Comparison of ENCODE assay signal across 21 cellular contexts in genomic region chr1:109886827-109887226, GRCh38. TPM values are rescaled to one million over a fixed set of nuclear protein-coding genes. Genes with fewer than 3 reads are reported as not detected.
DNase-seq lines count a peak whose midpoint lies in the region; ATAC-seq and TF ChIP-seq lines count a peak whose summit lies in the region.
"Had no signal": no experiment of that assay in that cellular context is flagged by ENCODE, and none has a peak within 500 bp of the region (broad histone marks: within the 10 kb centered on the region; RNA-seq: fewer than 3 reads in every experiment).

No MANE protein-coding gene starts in this region.

- no peaks in the 10 kb centered on the region for H3K9me3 Mint-ChIP-seq in activated naive CD8-positive, alpha-beta T cell treated with anti-CD3 and anti-CD28 coated beads, Interleukin-2, amount 50 U/mL, for 24 hours
- no peaks in the 10 kb centered on the region for H3K9me3 Mint-ChIP-seq in activated naive CD8-positive, alpha-beta T cell treated with anti-CD3 and anti-CD28 coated beads for 36 hours
- no peaks in the 10 kb centered on the region for H3K9me3 Mint-ChIP-seq in effector memory CD8-positive, alpha-beta T cell
- peaks cover 0 to 1% of the 10 kb centered on the region in 2 donors for H3K9me3 Mint-ChIP-seq in stimulated activated naive B cell treated with anti-CD40 and anti-IgM and Interleukin-4, amounts not matched to agents 10 μg/mL and 1 μg/mL and 100 μg/mL, for 72 hours
- no peaks in the 10 kb centered on the region for H3K9me3 Mint-ChIP-seq in CD8-positive, alpha-beta memory T cell
- H3K9me3 Mint-ChIP-seq: activated naive CD4-positive, alpha-beta T cell treated with anti-CD3 and anti-CD28 coated beads for 36 hours; CD4-positive, alpha-beta memory T cell; stimulated activated naive CD8-positive, alpha-beta T cell treated with anti-CD3 and anti-CD28 coated beads, Interleukin-15, Interleukin-2, amounts not matched to agents 100 ng/mL and 50 ng/mL, for 24 hours; T-helper 2 cell treated with Interferon-gamma antibody and Interleukin-4, amounts not matched to agents 5 μg/mL and 100 μg/mL, for 36 hours had no signal

- no peak for DNase-seq in activated naive CD8-positive, alpha-beta T cell treated with anti-CD3 and anti-CD28 coated beads, Interleukin-2, amount 50 U/mL, for 24 hours
- no peak for DNase-seq in activated naive CD8-positive, alpha-beta T cell treated with anti-CD3 and anti-CD28 coated beads for 36 hours
- peak; percentile 74 for DNase-seq in NOMO-1 treated with dmso at 0.1 percent for 144 hours (lab: John Stamatoyannopoulos, UW; ENCODE audit: unreplicated experiment)
- no peak for DNase-seq in effector memory CD8-positive, alpha-beta T cell
- DNase-seq in stimulated activated naive B cell treated with anti-CD40 and anti-IgM and Interleukin-4, amounts not matched to agents 10 μg/mL and 1 μg/mL and 100 μg/mL, for 72 hours: peak; percentile 73
- no peak for DNase-seq in CD8-positive, alpha-beta memory T cell
- no peak for DNase-seq in breast epithelium (ENCODE audit: low spot score in 2 of 2)
- DNase-seq: activated CD4-positive, alpha-beta T cell treated with anti-CD3 and anti-CD28 coated beads for 36 hours; activated naive CD4-positive, alpha-beta T cell treated with anti-CD3 and anti-CD28 coated beads for 36 hours; CD4-positive, alpha-beta memory T cell; gastrocnemius medialis; GM23248; NCI-H1092; NCI-H82; Right ventricle myocardium superior had no signal

- TF ChIP-seq CTCF in breast epithelium (IDR thresholded peaks at IDR 0.05): no peak

- no peaks in the 10 kb centered on the region for H3K27me3 ChIP-seq in CD8-positive, alpha-beta memory T cell (ENCODE audit: insufficient read depth, low read length, poor library complexity, severe bottlenecking)
- H3K27me3 ChIP-seq in breast epithelium: no peaks in the 10 kb centered on the region
- H3K27me3 ChIP-seq: gastrocnemius medialis had no signal

- POLR2A ChIA-PET in CD8-positive, alpha-beta memory T cell (lab: Charles Lee): no interaction called here

- no peak overlapping the region for H3K4me3 ChIP-seq in CD8-positive, alpha-beta memory T cell (ENCODE audit: low read length)
- H3K4me3 ChIP-seq in breast epithelium: no peak overlapping the region
- H3K4me3 ChIP-seq: gastrocnemius medialis, GM23248, prostate gland had no signal

- no peaks in the 10 kb centered on the region for H3K36me3 ChIP-seq in CD8-positive, alpha-beta memory T cell (ENCODE audit: insufficient read depth, low read length)
- no peaks in the 10 kb centered on the region for H3K36me3 ChIP-seq in breast epithelium
- H3K36me3 ChIP-seq: gastrocnemius medialis, prostate gland had no signal

- peak overlapping the region; percentile 45 for H3K27ac Mint-ChIP-seq in activated naive CD8-positive, alpha-beta T cell treated with anti-CD3 and anti-CD28 coated beads, Interleukin-2, amount 50 U/mL, for 24 hours
- H3K27ac Mint-ChIP-seq in activated naive CD8-positive, alpha-beta T cell treated with anti-CD3 and anti-CD28 coated beads for 36 hours: no peak overlapping the region
- H3K27ac Mint-ChIP-seq in effector memory CD8-positive, alpha-beta T cell: peak overlapping the region in 1 of 2 donors; percentile 42
- H3K27ac Mint-ChIP-seq in stimulated activated naive B cell treated with anti-CD40 and anti-IgM and Interleukin-4, amounts not matched to agents 10 μg/mL and 1 μg/mL and 100 μg/mL, for 72 hours: peak overlapping the region; percentile 95
- H3K27ac Mint-ChIP-seq in CD8-positive, alpha-beta memory T cell: peak overlapping the region in 1 of 8 donors; percentile 49
- H3K27ac Mint-ChIP-seq: activated CD4-positive, alpha-beta T cell treated with anti-CD3 and anti-CD28 coated beads for 36 hours; activated naive CD4-positive, alpha-beta T cell treated with anti-CD3 and anti-CD28 coated beads for 36 hours; stimulated activated naive CD8-positive, alpha-beta T cell treated with anti-CD3 and anti-CD28 coated beads, Interleukin-15, Interleukin-2, amounts not matched to agents 100 ng/mL and 50 ng/mL, for 24 hours; T-helper 2 cell treated with Interferon-gamma antibody and Interleukin-4, amounts not matched to agents 5 μg/mL and 100 μg/mL, for 36 hours; type B pancreatic cell had no signal

- H3K9me3 ChIP-seq in CD8-positive, alpha-beta memory T cell (ENCODE audit: low read length): no peaks in the 10 kb centered on the region
- no peaks in the 10 kb centered on the region for H3K9me3 ChIP-seq in breast epithelium
- H3K9me3 ChIP-seq: gastrocnemius medialis, prostate gland had no signal

- no peaks in the 10 kb centered on the region for H3K4me1 ChIP-seq in CD8-positive, alpha-beta memory T cell (ENCODE audit: insufficient read depth, low read length)
- H3K4me1 ChIP-seq in breast epithelium: no peaks in the 10 kb centered on the region

- no peaks in the 10 kb centered on the region for H3K27me3 Mint-ChIP-seq in activated naive CD8-positive, alpha-beta T cell treated with anti-CD3 and anti-CD28 coated beads, Interleukin-2, amount 50 U/mL, for 24 hours
- no peaks in the 10 kb centered on the region for H3K27me3 Mint-ChIP-seq in activated naive CD8-positive, alpha-beta T cell treated with anti-CD3 and anti-CD28 coated beads for 36 hours
- H3K27me3 Mint-ChIP-seq in effector memory CD8-positive, alpha-beta T cell: peaks cover 0 to 5% of the 10 kb centered on the region in 2 donors
- no peaks in the 10 kb centered on the region for H3K27me3 Mint-ChIP-seq in stimulated activated naive B cell treated with anti-CD40 and anti-IgM and Interleukin-4, amounts not matched to agents 10 μg/mL and 1 μg/mL and 100 μg/mL, for 72 hours
- H3K27me3 Mint-ChIP-seq in CD8-positive, alpha-beta memory T cell: peaks cover 0 to 4% of the 10 kb centered on the region in 2 donors
- H3K27me3 Mint-ChIP-seq: activated CD4-positive, alpha-beta T cell treated with anti-CD3 and anti-CD28 coated beads for 36 hours; CD4-positive, alpha-beta memory T cell; stimulated activated naive CD8-positive, alpha-beta T cell treated with anti-CD3 and anti-CD28 coated beads, Interleukin-15, Interleukin-2, amounts not matched to agents 100 ng/mL and 50 ng/mL, for 24 hours had no signal

- intact Hi-C loops in breast epithelium (cut with DNase I; ENCODE audit: low total_unique reads): no loop called here

- no peak overlapping the region for H3K27ac ChIP-seq in CD8-positive, alpha-beta memory T cell (ENCODE audit: low read depth, low read length)
- H3K27ac ChIP-seq in breast epithelium: no peak overlapping the region
- H3K27ac ChIP-seq: 22Rv1, gastrocnemius medialis, GM23248, prostate gland had no signal

- CTCF ChIA-PET in CD8-positive, alpha-beta memory T cell (lab: Charles Lee): interaction anchor here (1.6 kb wide), 1 partner anchor 96 kb away, joined by 4 read pairs; no protein-coding TSS in a partner anchor

- no peak overlapping the region for H3K4me3 Mint-ChIP-seq in activated naive CD8-positive, alpha-beta T cell treated with anti-CD3 and anti-CD28 coated beads, Interleukin-2, amount 50 U/mL, for 24 hours
- no peak overlapping the region for H3K4me3 Mint-ChIP-seq in activated naive CD8-positive, alpha-beta T cell treated with anti-CD3 and anti-CD28 coated beads for 36 hours
- no peak overlapping the region for H3K4me3 Mint-ChIP-seq in effector memory CD8-positive, alpha-beta T cell
- H3K4me3 Mint-ChIP-seq in stimulated activated naive B cell treated with anti-CD40 and anti-IgM and Interleukin-4, amounts not matched to agents 10 μg/mL and 1 μg/mL and 100 μg/mL, for 72 hours: peak overlapping the region; percentile 41 to 42
- H3K4me3 Mint-ChIP-seq in CD8-positive, alpha-beta memory T cell: no peak overlapping the region
- H3K4me3 Mint-ChIP-seq: activated CD4-positive, alpha-beta T cell treated with anti-CD3 and anti-CD28 coated beads for 36 hours; activated naive CD4-positive, alpha-beta T cell treated with anti-CD3 and anti-CD28 coated beads for 36 hours; CD4-positive, alpha-beta memory T cell; stimulated activated naive CD8-positive, alpha-beta T cell treated with anti-CD3 and anti-CD28 coated beads, Interleukin-15, Interleukin-2, amounts not matched to agents 100 ng/mL and 50 ng/mL, for 24 hours; T-helper 2 cell treated with Interferon-gamma antibody and Interleukin-4, amounts not matched to agents 5 μg/mL and 100 μg/mL, for 36 hours; type B pancreatic cell had no signal

- H3K36me3 Mint-ChIP-seq in activated naive CD8-positive, alpha-beta T cell treated with anti-CD3 and anti-CD28 coated beads, Interleukin-2, amount 50 U/mL, for 24 hours (ENCODE audit: low read depth): no peaks in the 10 kb centered on the region
- H3K36me3 Mint-ChIP-seq in activated naive CD8-positive, alpha-beta T cell treated with anti-CD3 and anti-CD28 coated beads for 36 hours: no peaks in the 10 kb centered on the region
- no peaks in the 10 kb centered on the region for H3K36me3 Mint-ChIP-seq in effector memory CD8-positive, alpha-beta T cell (ENCODE audit: insufficient read depth)
- no peaks in the 10 kb centered on the region for H3K36me3 Mint-ChIP-seq in stimulated activated naive B cell treated with anti-CD40 and anti-IgM and Interleukin-4, amounts not matched to agents 10 μg/mL and 1 μg/mL and 100 μg/mL, for 72 hours
- no peaks in the 10 kb centered on the region for H3K36me3 Mint-ChIP-seq in CD8-positive, alpha-beta memory T cell
- H3K36me3 Mint-ChIP-seq: CD4-positive, alpha-beta memory T cell; type B pancreatic cell had no signal

- H3K4me1 Mint-ChIP-seq in activated naive CD8-positive, alpha-beta T cell treated with anti-CD3 and anti-CD28 coated beads, Interleukin-2, amount 50 U/mL, for 24 hours: peaks cover 26% of the 10 kb centered on the region
- H3K4me1 Mint-ChIP-seq in activated naive CD8-positive, alpha-beta T cell treated with anti-CD3 and anti-CD28 coated beads for 36 hours: peaks cover 25% of the 10 kb centered on the region
- peaks cover 3 to 5% of the 10 kb centered on the region in 2 donors for H3K4me1 Mint-ChIP-seq in effector memory CD8-positive, alpha-beta T cell (ENCODE audit: low read depth in 2 of 2)
- peaks cover 15 to 77% of the 10 kb centered on the region in 2 donors for H3K4me1 Mint-ChIP-seq in stimulated activated naive B cell treated with anti-CD40 and anti-IgM and Interleukin-4, amounts not matched to agents 10 μg/mL and 1 μg/mL and 100 μg/mL, for 72 hours
- no peaks in the 10 kb centered on the region for H3K4me1 Mint-ChIP-seq in CD8-positive, alpha-beta memory T cell

- no peak for ATAC-seq in activated naive CD8-positive, alpha-beta T cell treated with anti-CD3 and anti-CD28 coated beads, Interleukin-2, amount 50 U/mL, for 24 hours
- peak; percentile 21 for ATAC-seq in effector memory CD8-positive, alpha-beta T cell (replicated peaks)
- peak; percentile 83 to 86 for ATAC-seq in stimulated activated naive B cell treated with anti-CD40 and anti-IgM and Interleukin-4, amounts not matched to agents 10 μg/mL and 1 μg/mL and 100 μg/mL, for 72 hours (replicated peaks)
- ATAC-seq in GM21528 (IDR thresholded peaks at IDR 0.05; ENCODE audit: low FRiP score, unreplicated experiment): no peak
- ATAC-seq: activated CD4-positive, alpha-beta T cell treated with anti-CD3 and anti-CD28 coated beads for 36 hours; gastrocnemius medialis had no signal

- TF ChIP-seq POLR2A in breast epithelium (IDR thresholded peaks at IDR 0.05): no peak

RNA-seq across cellular contexts. Expression of gene CSF1, which starts 23.8 kb away (rescaled TPM):
- 10 to 100 TPM; 21.2 to 24.9 TPM for total RNA-seq in activated naive CD8-positive, alpha-beta T cell treated with anti-CD3 and anti-CD28 coated beads for 36 hours
- total RNA-seq in CD8-positive, alpha-beta memory T cell: 10 to 100 TPM; 82.8 to 87.8 TPM
- 5.6 TPM for polyA plus RNA-seq in CD8-positive, alpha-beta memory T cell
- 10 to 100 TPM; 28.2 to 54.7 (median 54.4) TPM for total RNA-seq in breast epithelium

Comparison
In these comparisons a context has a peak if more than half of its experiments do, and no peak if none do; other contexts are left out.
1. ATAC-seq: peak in effector memory CD8-positive, alpha-beta T cell (single experiment) and stimulated activated naive B cell treated with anti-CD40 and anti-IgM and Interleukin-4, amounts not matched to agents 10 μg/mL and 1 μg/mL and 100 μg/mL, for 72 hours (2 of 2); none in activated naive CD8-positive, alpha-beta T cell treated with anti-CD3 and anti-CD28 coated beads, Interleukin-2, amount 50 U/mL, for 24 hours (single experiment) and GM21528 (single experiment).
2. DNase-seq: peak in NOMO-1 treated with dmso at 0.1 percent for 144 hours (single experiment) and stimulated activated naive B cell treated with anti-CD40 and anti-IgM and Interleukin-4, amounts not matched to agents 10 μg/mL and 1 μg/mL and 100 μg/mL, for 72 hours (single experiment); none in activated naive CD8-positive, alpha-beta T cell treated with anti-CD3 and anti-CD28 coated beads, Interleukin-2, amount 50 U/mL, for 24 hours (single experiment), activated naive CD8-positive, alpha-beta T cell treated with anti-CD3 and anti-CD28 coated beads for 36 hours (single experiment), effector memory CD8-positive, alpha-beta T cell (0 of 3), CD8-positive, alpha-beta memory T cell (0 of 5) and breast epithelium (0 of 2).
3. H3K4me3 Mint-ChIP-seq: peak in stimulated activated naive B cell treated with anti-CD40 and anti-IgM and Interleukin-4, amounts not matched to agents 10 μg/mL and 1 μg/mL and 100 μg/mL, for 72 hours (2 of 2); none in activated naive CD8-positive, alpha-beta T cell treated with anti-CD3 and anti-CD28 coated beads, Interleukin-2, amount 50 U/mL, for 24 hours (single experiment), activated naive CD8-positive, alpha-beta T cell treated with anti-CD3 and anti-CD28 coated beads for 36 hours (single experiment), effector memory CD8-positive, alpha-beta T cell (0 of 2) and CD8-positive, alpha-beta memory T cell (0 of 7).